In the genomic region with DNA sequence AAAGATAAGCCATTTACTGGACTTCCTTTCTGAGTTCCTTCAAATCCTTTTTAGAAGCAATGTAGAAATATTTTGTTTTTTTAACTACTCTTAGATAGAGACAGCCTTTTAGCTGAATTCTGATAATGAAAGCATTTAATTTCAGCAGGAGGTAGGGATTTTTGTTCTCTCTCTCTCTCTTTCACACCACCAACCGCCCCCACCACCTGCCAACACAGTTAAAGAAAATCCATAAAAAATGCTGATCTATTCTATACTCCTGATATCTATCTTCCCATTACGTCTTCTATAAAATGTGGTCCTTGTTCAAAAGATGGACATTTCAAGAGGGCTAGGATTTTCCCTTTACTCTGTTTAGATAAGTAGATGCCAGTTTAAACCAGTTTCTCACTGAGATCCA, we compare ENCODE assay signal across 18 cellular contexts.
DNase-seq lines count a peak whose midpoint lies in the region; TF ChIP-seq lines count a peak whose summit lies in the region.
"Had no signal": no experiment of that assay in that cellular context is flagged by ENCODE, and none has a peak within 500 bp of the region (broad histone marks: within the 10 kb centered on the region; RNA-seq: fewer than 3 reads in every experiment).

No MANE protein-coding gene starts in this region.

- no peak for TF ChIP-seq POLR2A in stomach (IDR thresholded peaks at IDR 0.05)

- H3K4me1 Mint-ChIP-seq in endothelial cell (ENCODE audit: unreplicated experiment): peaks cover 26% of the 10 kb centered on the region
- H3K4me1 Mint-ChIP-seq: CD4-positive, alpha-beta memory T cell had no signal

- H3K36me3 Mint-ChIP-seq in endothelial cell (ENCODE audit: low read depth, unreplicated experiment): no peaks in the 10 kb centered on the region
- H3K36me3 Mint-ChIP-seq: CD4-positive, alpha-beta memory T cell had no signal

- peaks cover 2% of the 10 kb centered on the region for H3K27me3 Mint-ChIP-seq in endothelial cell (ENCODE audit: unreplicated experiment)

- no peaks in the 10 kb centered on the region for H3K36me3 ChIP-seq in left ventricle myocardium inferior
- H3K36me3 ChIP-seq in right atrium auricular region: no peaks in the 10 kb centered on the region
- no peaks in the 10 kb centered on the region for H3K36me3 ChIP-seq in subcutaneous abdominal adipose tissue (ENCODE audit: control insufficient read depth in 5 of 5, insufficient read depth in 5 of 5, low read length in 5 of 5)
- H3K36me3 ChIP-seq in stomach: no peaks in the 10 kb centered on the region
- H3K36me3 ChIP-seq: HAP-1 had no signal

- H3K4me1 ChIP-seq in left ventricle myocardium inferior (peaks cover 40% of the 10 kb centered on the region), right atrium auricular region (peaks cover 0 to 15% of the 10 kb centered on the region in 2 donors), subcutaneous abdominal adipose tissue (ENCODE audit: control insufficient read depth in 5 of 5, insufficient read depth in 5 of 5, low read length in 5 of 5) (peaks cover 0 to 14% (median 0%) of the 10 kb centered on the region in 5 donors), stomach (peaks cover 0 to 14% (median under 1%) of the 10 kb centered on the region in 4 donors)
- H3K4me1 ChIP-seq: A549 had no signal

- TF ChIP-seq CTCF in left ventricle myocardium inferior (IDR thresholded peaks at IDR 0.05; ENCODE audit: borderline replicate concordance) (no peak), right atrium auricular region (IDR thresholded peaks at IDR 0.05) (no peak), endothelial cell (IDR thresholded peaks at IDR 0.05; ENCODE audit: unreplicated experiment) (no peak), dorsolateral prefrontal cortex (IDR thresholded peaks at IDR 0.05 in 54 of 56, conservative IDR thresholded peaks at IDR 0.05 in 2 of 56; ENCODE audit: low read depth in 1 of 56, partially characterized antibody in 56 of 56) (no peak), stomach (IDR thresholded peaks at IDR 0.05) (no peak)

- H3K9me3 Mint-ChIP-seq in endothelial cell (ENCODE audit: unreplicated experiment): no peaks in the 10 kb centered on the region
- H3K9me3 Mint-ChIP-seq: CD4-positive, alpha-beta memory T cell had no signal

- H3K9ac ChIP-seq in subcutaneous abdominal adipose tissue (ENCODE audit: low read length in 5 of 5): no peak overlapping the region

- H3K27me3 ChIP-seq in left ventricle myocardium inferior (ENCODE audit: low read depth): no peaks in the 10 kb centered on the region
- H3K27me3 ChIP-seq in right atrium auricular region: no peaks in the 10 kb centered on the region
- H3K27me3 ChIP-seq in subcutaneous abdominal adipose tissue (ENCODE audit: control insufficient read depth in 5 of 5, insufficient read depth in 4 of 5, low read length in 5 of 5): no peaks in the 10 kb centered on the region
- no peaks in the 10 kb centered on the region for H3K27me3 ChIP-seq in dorsolateral prefrontal cortex
- no peaks in the 10 kb centered on the region for H3K27me3 ChIP-seq in stomach

- 75 to 93% (median 89%) methylated on average over 2 of the region's 2 CpGs for WGBS in stomach, 5 donors

- TF ChIP-seq EP300 in stomach (IDR thresholded peaks at IDR 0.05): no peak

- H3K27ac ChIP-seq in left ventricle myocardium inferior (replicated peaks) (peak overlapping the region; percentile 41), right atrium auricular region (no peak overlapping the region), subcutaneous abdominal adipose tissue (ENCODE audit: low read depth, low read length) (peak overlapping the region; percentile 18), dorsolateral prefrontal cortex (peak overlapping the region in 14 of 59 donors; percentile 3 to 63 (median 22)), stomach (no peak overlapping the region)
- H3K27ac ChIP-seq: A549 had no signal

- H3K9me3 ChIP-seq in left ventricle myocardium inferior (replicated peaks) (no peaks in the 10 kb centered on the region), right atrium auricular region (no peaks in the 10 kb centered on the region), subcutaneous abdominal adipose tissue (ENCODE audit: control insufficient read depth in 5 of 5, low read length in 5 of 5) (no peaks in the 10 kb centered on the region), stomach (no peaks in the 10 kb centered on the region)
- H3K9me3 ChIP-seq: A549, HAP-1 had no signal

- peak overlapping the region; percentile 48 for H3K27ac Mint-ChIP-seq in endothelial cell (ENCODE audit: unreplicated experiment)
- H3K27ac Mint-ChIP-seq: CD4-positive, alpha-beta memory T cell had no signal

- intact Hi-C loops in left ventricle myocardium inferior (cut with micrococcal nuclease) (no loop called here), dorsolateral prefrontal cortex (cut with DNase I) (no loop called here), stomach (cut with DNase I; ENCODE audit: low total_unique reads) (no loop called here)

- DNase-seq in left ventricle myocardium inferior (no peak), right atrium auricular region (ENCODE audit: low spot score) (no peak), endothelial cell (ENCODE audit: low spot score) (no peak), dorsolateral prefrontal cortex (no peak), stomach (no peak)
- DNase-seq: 8988T; ACHN; C1 segment of cervical spinal cord; Calu3; CD4-positive, alpha-beta memory T cell; COR-L47; DMS53; DMS79 treated with DMSO at 0.1 percent for 48 hours; GF-D8; GOT3 had no signal

- H3K4me3 Mint-ChIP-seq in endothelial cell (ENCODE audit: unreplicated experiment): no peak overlapping the region
- H3K4me3 Mint-ChIP-seq: CD4-positive, alpha-beta memory T cell had no signal

- no peak overlapping the region for H3K4me3 ChIP-seq in left ventricle myocardium inferior
- no peak overlapping the region for H3K4me3 ChIP-seq in right atrium auricular region
- no peak overlapping the region for H3K4me3 ChIP-seq in subcutaneous abdominal adipose tissue (ENCODE audit: low read depth in 1 of 5, low read length in 5 of 5)
- H3K4me3 ChIP-seq in dorsolateral prefrontal cortex: no peak overlapping the region
- H3K4me3 ChIP-seq in stomach: no peak overlapping the region
- H3K4me3 ChIP-seq: A549, HAP-1 had no signal

Comparison
In these comparisons a context has a peak if more than half of its experiments do, and no peak if none do; other contexts are left out.
1. H3K27ac ChIP-seq: peak in left ventricle myocardium inferior (single experiment) and subcutaneous abdominal adipose tissue (single experiment); none in right atrium auricular region (0 of 2) and stomach (0 of 5).